ENCODE assay signal across 18 cellular contexts in genomic region chr20:15107952-15108351, GRCh38.
DNase-seq lines count a peak whose midpoint lies in the region; ATAC-seq and TF ChIP-seq lines count a peak whose summit lies in the region.
"Had no signal": no experiment of that assay in that cellular context is flagged by ENCODE, and none has a peak within 500 bp of the region (broad histone marks: within the 10 kb centered on the region; RNA-seq: fewer than 3 reads in every experiment).

No MANE protein-coding gene starts in this region.

- no peak for TF ChIP-seq EP300 in suprapubic skin (IDR thresholded peaks at IDR 0.05)

- peak; percentile 3 for DNase-seq in LoVo (ENCODE audit: low spot score)
- peak; percentile 1 for DNase-seq in OCI-M1 (lab: John Stamatoyannopoulos, UW)
- DNase-seq in left colon, result no peak
- DNase-seq in mucosa of gallbladder (ENCODE audit: low spot score), result peak; percentile 10
- DNase-seq in effector CD4-positive, alpha-beta T cell, result no peak
- no peak for DNase-seq in epidermal melanocyte (ENCODE audit: insufficient read length, low spot score)
- DNase-seq in suprapubic skin (ENCODE audit: low spot score in 2 of 2), result no peak
- DNase-seq: 8988T; ACHN; Calu3; CD4-positive, alpha-beta T cell; CD8-positive, alpha-beta T cell; DMS79 treated with DMSO at 0.1 percent for 48 hours; GF-D8 had no signal

- peak; percentile 60 for ATAC-seq in left colon
- ATAC-seq in HG02938 (IDR thresholded peaks at IDR 0.05; ENCODE audit: unreplicated experiment), result no peak
- ATAC-seq: CD8-positive, alpha-beta T cell had no signal

- H3K4me3 ChIP-seq in suprapubic skin, result no peak overlapping the region
- H3K4me3 ChIP-seq: BLaER1 treated with 17β-estradiol and CSF1 and Interleukin-3, amounts not matched to agents 10 nM and 100 nM had no signal

- H3K27me3 ChIP-seq in suprapubic skin, result no peaks in the 10 kb centered on the region
- H3K27me3 ChIP-seq: BLaER1 treated with 17β-estradiol and CSF1 and Interleukin-3, amounts not matched to agents 10 nM and 100 nM had no signal

- H3K4me1 ChIP-seq in suprapubic skin, result no peaks in the 10 kb centered on the region
- H3K4me1 ChIP-seq: BLaER1 treated with 17β-estradiol and CSF1 and Interleukin-3, amounts not matched to agents 10 nM and 100 nM had no signal

- no peak for TF ChIP-seq CTCF in suprapubic skin (IDR thresholded peaks at IDR 0.05)

- no peak for TF ChIP-seq POLR2A in suprapubic skin (IDR thresholded peaks at IDR 0.05)

- H3K27ac ChIP-seq in suprapubic skin, result no peak overlapping the region
- H3K27ac ChIP-seq: BLaER1 treated with 17β-estradiol and CSF1 and Interleukin-3, amounts not matched to agents 10 nM and 100 nM; C4-2B had no signal

- intact Hi-C loops in left colon (cut with DNase I, micrococcal nuclease), result no loop called here

- no peaks in the 10 kb centered on the region for H3K36me3 ChIP-seq in suprapubic skin
- H3K36me3 ChIP-seq: BLaER1 treated with 17β-estradiol and CSF1 and Interleukin-3, amounts not matched to agents 10 nM and 100 nM had no signal

- H3K9me3 ChIP-seq in suprapubic skin, result no peaks in the 10 kb centered on the region
- H3K9me3 ChIP-seq: BLaER1 treated with 17β-estradiol and CSF1 and Interleukin-3, amounts not matched to agents 10 nM and 100 nM; Caco-2 had no signal

Comparison
In these comparisons a context has a peak if more than half of its experiments do, and no peak if none do; other contexts are left out.
1. DNase-seq: peak in LoVo (single experiment), OCI-M1 (single experiment) and mucosa of gallbladder (single experiment); none in left colon (0 of 2), effector CD4-positive, alpha-beta T cell (single experiment), epidermal melanocyte (single experiment) and suprapubic skin (0 of 2).